In genomic region chr2:207223051-207223450, GRCh38 we compare ENCODE assay signal across 8 cellular contexts. TPM values are rescaled to one million over a fixed set of nuclear protein-coding genes. Genes with fewer than 3 reads are reported as not detected.
A peak's percentile ranks its signal among the peaks of the same experiment; 100 is the strongest.
DNase-seq lines count a peak whose midpoint lies in the region; ATAC-seq and TF ChIP-seq lines count a peak whose summit lies in the region.

No MANE protein-coding gene starts in this region.

- peaks cover 3% of the 10 kb centered on the region for H3K27me3 Mint-ChIP-seq in activated CD8-positive, alpha-beta T cell treated with anti-CD3 and anti-CD28 coated beads for 36 hours
- peaks cover 5% of the 10 kb centered on the region for H3K27me3 Mint-ChIP-seq in activated CD8-positive, alpha-beta T cell treated with anti-CD3 and anti-CD28 coated beads, Interleukin-2, amount 10 ng/mL, durations not matched to agents 7 days and 5 days (ENCODE audit: low read depth)
- H3K27me3 Mint-ChIP-seq in naive thymus-derived CD4-positive, alpha-beta T cell: peaks cover 0 to 9% (median 0%) of the 10 kb centered on the region in 5 donors
- H3K27me3 Mint-ChIP-seq in mesothelial cell of epicardium (ENCODE audit: low read depth): peaks cover 48% of the 10 kb centered on the region

- no peak overlapping the region for H3K4me3 ChIP-seq in naive thymus-derived CD4-positive, alpha-beta T cell (ENCODE audit: low read length)

- DNase-seq in activated CD8-positive, alpha-beta T cell treated with anti-CD3 and anti-CD28 coated beads for 36 hours: peak; percentile 48
- DNase-seq in activated CD8-positive, alpha-beta T cell treated with anti-CD3 and anti-CD28 coated beads, Interleukin-2, amount 10 ng/mL, durations not matched to agents 7 days and 5 days: no peak
- DNase-seq in RPMI7951 (ENCODE audit: low read depth) (peak; percentile 79), medulla oblongata (ENCODE audit: extremely low spot score) (no peak), amniotic stem cell (lab: John Stamatoyannopoulos, UW) (no peak), mesothelial cell of epicardium (ENCODE audit: low spot score in 2 of 2, unreplicated experiment in 2 of 2) (no peak)
- DNase-seq in naive thymus-derived CD4-positive, alpha-beta T cell: peak in 1 of 9 donors; percentile 34

- CTCF ChIA-PET in activated CD8-positive, alpha-beta T cell treated with anti-CD3 and anti-CD28 coated beads for 36 hours (lab: Charles Lee): interaction anchor here (1.0 kb wide), 1 partner anchor 17 kb away, joined by 3 read pairs; no protein-coding TSS in a partner anchor
- CTCF ChIA-PET in activated CD8-positive, alpha-beta T cell treated with anti-CD3 and anti-CD28 coated beads, Interleukin-2, amount 10 ng/mL, durations not matched to agents 7 days and 5 days (lab: Charles Lee): interaction anchor here (0.8 to 1.4 kb wide), 2 partner anchors 20 to 422 kb away, joined by 3 read pairs; no protein-coding TSS in a partner anchor
- CTCF ChIA-PET in naive thymus-derived CD4-positive, alpha-beta T cell (lab: Charles Lee): no interaction called here

- POLR2A ChIA-PET in activated CD8-positive, alpha-beta T cell treated with anti-CD3 and anti-CD28 coated beads for 36 hours (lab: Charles Lee): no interaction called here
- POLR2A ChIA-PET in activated CD8-positive, alpha-beta T cell treated with anti-CD3 and anti-CD28 coated beads, Interleukin-2, amount 10 ng/mL, durations not matched to agents 7 days and 5 days (lab: Charles Lee): interaction anchor here (1.1 kb wide), 1 partner anchor 57 kb away, joined by 5 read pairs; the partner anchor contains the start of gene KLF7
- POLR2A ChIA-PET in naive thymus-derived CD4-positive, alpha-beta T cell (lab: Charles Lee): no interaction called here

- no peaks in the 10 kb centered on the region for H3K9me3 Mint-ChIP-seq in activated CD8-positive, alpha-beta T cell treated with anti-CD3 and anti-CD28 coated beads for 36 hours
- no peaks in the 10 kb centered on the region for H3K9me3 Mint-ChIP-seq in activated CD8-positive, alpha-beta T cell treated with anti-CD3 and anti-CD28 coated beads, Interleukin-2, amount 10 ng/mL, durations not matched to agents 7 days and 5 days (ENCODE audit: insufficient read depth)
- no peaks in the 10 kb centered on the region for H3K9me3 Mint-ChIP-seq in naive thymus-derived CD4-positive, alpha-beta T cell
- no peaks in the 10 kb centered on the region for H3K9me3 Mint-ChIP-seq in mesothelial cell of epicardium

- no peaks in the 10 kb centered on the region for H3K36me3 Mint-ChIP-seq in activated CD8-positive, alpha-beta T cell treated with anti-CD3 and anti-CD28 coated beads for 36 hours (ENCODE audit: low read depth)
- no peaks in the 10 kb centered on the region for H3K36me3 Mint-ChIP-seq in activated CD8-positive, alpha-beta T cell treated with anti-CD3 and anti-CD28 coated beads, Interleukin-2, amount 10 ng/mL, durations not matched to agents 7 days and 5 days (ENCODE audit: low read depth)
- H3K36me3 Mint-ChIP-seq in naive thymus-derived CD4-positive, alpha-beta T cell: peaks cover 0 to 1% (median 0%) of the 10 kb centered on the region in 5 donors
- no peaks in the 10 kb centered on the region for H3K36me3 Mint-ChIP-seq in mesothelial cell of epicardium

- H3K4me3 Mint-ChIP-seq in activated CD8-positive, alpha-beta T cell treated with anti-CD3 and anti-CD28 coated beads for 36 hours: no peak overlapping the region
- H3K4me3 Mint-ChIP-seq in activated CD8-positive, alpha-beta T cell treated with anti-CD3 and anti-CD28 coated beads, Interleukin-2, amount 10 ng/mL, durations not matched to agents 7 days and 5 days: no peak overlapping the region
- no peak overlapping the region for H3K4me3 Mint-ChIP-seq in naive thymus-derived CD4-positive, alpha-beta T cell
- H3K4me3 Mint-ChIP-seq in mesothelial cell of epicardium: no peak overlapping the region

- no peak overlapping the region for H3K27ac Mint-ChIP-seq in activated CD8-positive, alpha-beta T cell treated with anti-CD3 and anti-CD28 coated beads for 36 hours
- no peak overlapping the region for H3K27ac Mint-ChIP-seq in activated CD8-positive, alpha-beta T cell treated with anti-CD3 and anti-CD28 coated beads, Interleukin-2, amount 10 ng/mL, durations not matched to agents 7 days and 5 days
- H3K27ac Mint-ChIP-seq in naive thymus-derived CD4-positive, alpha-beta T cell: no peak overlapping the region
- H3K27ac Mint-ChIP-seq in mesothelial cell of epicardium: no peak overlapping the region

- H3K4me1 ChIP-seq in naive thymus-derived CD4-positive, alpha-beta T cell (ENCODE audit: control insufficient read depth in 2 of 2, insufficient read depth in 2 of 2, low read length in 2 of 2): peaks cover 0 to 20% of the 10 kb centered on the region in 2 donors

- intact Hi-C loops in activated CD8-positive, alpha-beta T cell treated with anti-CD3 and anti-CD28 coated beads for 36 hours (cut with micrococcal nuclease): no loop called here
- intact Hi-C loops in naive thymus-derived CD4-positive, alpha-beta T cell (cut with micrococcal nuclease): no loop called here

- TF ChIP-seq CTCF in activated CD8-positive, alpha-beta T cell treated with anti-CD3 and anti-CD28 coated beads for 36 hours (IDR thresholded peaks at IDR 0.05): no peak
- no peak for TF ChIP-seq CTCF in mesothelial cell of epicardium (IDR thresholded peaks at IDR 0.05; ENCODE audit: unreplicated experiment)

- H3K36me3 ChIP-seq in naive thymus-derived CD4-positive, alpha-beta T cell (ENCODE audit: control insufficient read depth in 2 of 3, insufficient read depth in 3 of 3, low read length in 3 of 3): no peaks in the 10 kb centered on the region

- H3K4me1 Mint-ChIP-seq in activated CD8-positive, alpha-beta T cell treated with anti-CD3 and anti-CD28 coated beads for 36 hours (ENCODE audit: low read depth): peaks cover 40% of the 10 kb centered on the region
- H3K4me1 Mint-ChIP-seq in activated CD8-positive, alpha-beta T cell treated with anti-CD3 and anti-CD28 coated beads, Interleukin-2, amount 10 ng/mL, durations not matched to agents 7 days and 5 days (ENCODE audit: low read depth): peaks cover 31% of the 10 kb centered on the region
- peaks cover 7 to 36% (median 26%) of the 10 kb centered on the region in 7 donors for H3K4me1 Mint-ChIP-seq in naive thymus-derived CD4-positive, alpha-beta T cell
- H3K4me1 Mint-ChIP-seq in mesothelial cell of epicardium: peaks cover 13% of the 10 kb centered on the region

- H3K27ac ChIP-seq in naive thymus-derived CD4-positive, alpha-beta T cell (ENCODE audit: low read depth, low read length): no peak overlapping the region

- peak; percentile 72 for ATAC-seq in activated CD8-positive, alpha-beta T cell treated with anti-CD3 and anti-CD28 coated beads for 36 hours
- no peak for ATAC-seq in activated CD8-positive, alpha-beta T cell treated with anti-CD3 and anti-CD28 coated beads, Interleukin-2, amount 10 ng/mL, durations not matched to agents 7 days and 5 days
- peak; percentile 71 for ATAC-seq in HG02678 (IDR thresholded peaks at IDR 0.05; ENCODE audit: unreplicated experiment)
- ATAC-seq in naive thymus-derived CD4-positive, alpha-beta T cell: peak; percentile 26

- no peaks in the 10 kb centered on the region for H3K27me3 ChIP-seq in naive thymus-derived CD4-positive, alpha-beta T cell (ENCODE audit: control insufficient read depth in 2 of 2, insufficient read depth in 2 of 2, low read length in 2 of 2)

- no peaks in the 10 kb centered on the region for H3K9me3 ChIP-seq in naive thymus-derived CD4-positive, alpha-beta T cell (ENCODE audit: control insufficient read depth in 2 of 3, low read length in 3 of 3)

RNA-seq across cellular contexts. Expression of gene KLF7, which starts 57.3 kb away (rescaled TPM):
- 10 to 100 TPM in 1 of 2 experiments, 1 to 10 TPM in 1; 9.8 to 10.0 TPM for total RNA-seq in activated CD8-positive, alpha-beta T cell treated with anti-CD3 and anti-CD28 coated beads for 36 hours
- 10 to 100 TPM; 16.5 to 19.2 TPM for total RNA-seq in activated CD8-positive, alpha-beta T cell treated with anti-CD3 and anti-CD28 coated beads, Interleukin-2, amount 10 ng/mL, durations not matched to agents 7 days and 5 days
- total RNA-seq in RPMI7951 (2014; rRNA removed; shearing (Covaris generic)): 5.4 and 7.3 TPM in 2 replicates
- total RNA-seq in naive thymus-derived CD4-positive, alpha-beta T cell: 10 to 100 TPM; 25.4 to 93.3 (median 78.0) TPM
- 10 to 100 TPM; 18.7 to 23.1 TPM for polyA plus RNA-seq in naive thymus-derived CD4-positive, alpha-beta T cell
- total RNA-seq in mesothelial cell of epicardium: 16.2 to 17.8 TPM (median 16.9 TPM) in 3 replicates

Comparison
In these comparisons a context has a peak if more than half of its experiments do, and no peak if none do; other contexts are left out.
1. DNase-seq: peak in activated CD8-positive, alpha-beta T cell treated with anti-CD3 and anti-CD28 coated beads for 36 hours (single experiment) and RPMI7951 (single experiment); none in activated CD8-positive, alpha-beta T cell treated with anti-CD3 and anti-CD28 coated beads, Interleukin-2, amount 10 ng/mL, durations not matched to agents 7 days and 5 days (single experiment), medulla oblongata (single experiment), amniotic stem cell (single experiment) and mesothelial cell of epicardium (0 of 2).